12 cellular contexts compared by ENCODE assay signal in genomic region chr4:150950657-150951056, GRCh38.
A peak's percentile ranks its signal among the peaks of the same experiment; 100 is the strongest.
DNase-seq lines count a peak whose midpoint lies in the region; ATAC-seq and TF ChIP-seq lines count a peak whose summit lies in the region.
"Had no signal": no experiment of that assay in that cellular context is flagged by ENCODE, and none has a peak within 500 bp of the region (broad histone marks: within the 10 kb centered on the region; RNA-seq: fewer than 3 reads in every experiment).

No MANE protein-coding gene starts in this region.

- CTCF ChIA-PET in RWPE1 (lab: Yijun Ruan, JAX): interaction anchor here (0.7 kb wide), 1 partner anchor 61 kb away, joined by 3 read pairs; no protein-coding TSS in a partner anchor

- H3K4me3 Mint-ChIP-seq in type B pancreatic cell: no peak overlapping the region
- H3K4me3 Mint-ChIP-seq: CD8-positive, alpha-beta T cell; dendritic cell treated with granulocyte-macrophage colony-stimulating factor and Interleukin-4, amounts not matched to agents 40 ng/mL and 50 ng/mL, for 4 days had no signal

- no peak overlapping the region for H3K27ac ChIP-seq in RWPE1
- H3K27ac ChIP-seq: SJSA1 had no signal

- POLR2A ChIA-PET in RWPE1 (lab: Yijun Ruan, JAX; ENCODE audit: low non-redundant PET): interaction anchor here (0.6 kb wide), 1 partner anchor 123 kb away, joined by 5 read pairs; no protein-coding TSS in a partner anchor

- peaks cover 12% of the 10 kb centered on the region for H3K36me3 Mint-ChIP-seq in type B pancreatic cell

- TF ChIP-seq CTCF in GM12865 (IDR thresholded peaks at IDR 0.05; ENCODE audit: insufficient read depth, low read depth, low read length, missing control alignments) (no peak), RWPE1 (conservative IDR thresholded peaks at IDR 0.05; ENCODE audit: low read depth) (no peak), type B pancreatic cell (conservative IDR thresholded peaks at IDR 0.05) (no peak)

- no peak overlapping the region for H3K27ac Mint-ChIP-seq in type B pancreatic cell
- H3K27ac Mint-ChIP-seq: CD8-positive, alpha-beta T cell; dendritic cell treated with granulocyte-macrophage colony-stimulating factor and Interleukin-4, amounts not matched to agents 40 ng/mL and 50 ng/mL, for 4 days had no signal

- H3K4me3 ChIP-seq in GM12865 (ENCODE audit: low read depth, low read length): no peak overlapping the region
- H3K4me3 ChIP-seq: MG63, SJSA1 had no signal

- peaks cover 5% of the 10 kb centered on the region for H3K9me3 Mint-ChIP-seq in type B pancreatic cell
- H3K9me3 Mint-ChIP-seq: CD8-positive, alpha-beta T cell; dendritic cell treated with granulocyte-macrophage colony-stimulating factor and Interleukin-4, amounts not matched to agents 40 ng/mL and 50 ng/mL, for 4 days had no signal

- H3K27me3 Mint-ChIP-seq in type B pancreatic cell: no peaks in the 10 kb centered on the region
- H3K27me3 Mint-ChIP-seq: dendritic cell treated with granulocyte-macrophage colony-stimulating factor and Interleukin-4, amounts not matched to agents 40 ng/mL and 50 ng/mL, for 4 days had no signal

- peaks cover 5% of the 10 kb centered on the region for H3K4me1 Mint-ChIP-seq in type B pancreatic cell (ENCODE audit: unreplicated experiment)

- DNase-seq in GM12865 (ENCODE audit: low read depth): peak; percentile 35
- DNase-seq in fibroblast of peridontal ligament (ENCODE audit: extremely low read depth): peak; percentile 8
- no peak for DNase-seq in RWPE1 (ENCODE audit: low spot score)
- DNase-seq in mucosa of gallbladder (ENCODE audit: low spot score): no peak
- DNase-seq in type B pancreatic cell (ENCODE audit: extremely low spot score, unreplicated experiment): no peak
- no peak for DNase-seq in dedifferentiated amniotic fluid mesenchymal stem cell (ENCODE audit: extremely low spot score)
- DNase-seq: CD8-positive, alpha-beta T cell; MG63 had no signal

- ATAC-seq in GM21423 (IDR thresholded peaks at IDR 0.05; ENCODE audit: unreplicated experiment): peak; percentile 84
- peak; percentile 94 for ATAC-seq in HG03378 (IDR thresholded peaks at IDR 0.05; ENCODE audit: unreplicated experiment)
- ATAC-seq: CD8-positive, alpha-beta T cell had no signal

Comparison
In these comparisons a context has a peak if more than half of its experiments do, and no peak if none do; other contexts are left out.
1. DNase-seq: peak in GM12865 (single experiment) and fibroblast of peridontal ligament (single experiment); none in RWPE1 (single experiment), mucosa of gallbladder (single experiment), type B pancreatic cell (single experiment) and dedifferentiated amniotic fluid mesenchymal stem cell (single experiment).